ENCODE assay signal across 21 cellular contexts in the genomic region with DNA sequence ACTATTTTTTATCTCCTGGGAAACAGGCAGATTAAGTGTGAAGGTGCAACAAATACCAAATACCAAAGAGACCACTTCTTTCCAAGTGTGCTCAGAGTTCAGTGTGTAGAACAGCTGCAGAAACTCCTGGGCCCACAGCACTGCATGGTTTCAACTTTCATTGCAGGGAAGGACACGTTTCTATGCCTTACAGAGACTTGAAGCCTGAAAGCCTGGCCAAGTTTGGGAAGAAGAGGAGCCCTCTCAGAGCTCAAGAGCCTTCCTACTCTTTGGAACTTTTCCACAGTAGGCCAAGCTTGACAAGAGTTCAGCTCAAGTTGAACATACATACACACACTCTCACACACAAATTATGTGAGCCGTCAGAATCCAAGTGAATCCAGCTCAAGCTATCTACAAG. TPM values are rescaled to one million over a fixed set of nuclear protein-coding genes. Genes with fewer than 3 reads are reported as not detected.
A peak's percentile ranks its signal among the peaks of the same experiment; 100 is the strongest.
DNase-seq lines count a peak whose midpoint lies in the region; ATAC-seq, FAIRE-seq and TF ChIP-seq lines count a peak whose summit lies in the region.
"Had no signal": no experiment of that assay in that cellular context is flagged by ENCODE, and none has a peak within 500 bp of the region (broad histone marks: within the 10 kb centered on the region; RNA-seq: fewer than 3 reads in every experiment).

No MANE protein-coding gene starts in this region.

- H3K4me3 ChIP-seq in AG04450 (ENCODE audit: low read depth, low read length) (no peak overlapping the region), Panc1 (ENCODE audit: low read depth in 2 of 2, low read length in 2 of 2) (no peak overlapping the region), fibroblast of lung (replicated peaks in 1 of 4; ENCODE audit: control extremely low read depth in 1 of 4, insufficient read depth in 1 of 4, low read depth in 3 of 4, low read length in 4 of 4) (no peak overlapping the region), osteoblast (ENCODE audit: insufficient read depth, low read length) (no peak overlapping the region)
- H3K4me3 ChIP-seq in naive thymus-derived CD4-positive, alpha-beta T cell (ENCODE audit: low read length), result no peak overlapping the region
- H3K4me3 ChIP-seq: adrenal gland, uterus had no signal

- H4K20me1 ChIP-seq in fibroblast of lung (ENCODE audit: control insufficient read depth, extremely low read depth, insufficient read depth, low read length), result no peaks in the 10 kb centered on the region
- H4K20me1 ChIP-seq in osteoblast (ENCODE audit: insufficient read depth, low read length), result no peaks in the 10 kb centered on the region

- H3K36me3 ChIP-seq in Panc1 (ENCODE audit: control insufficient read depth, insufficient read depth, low read length) (no peaks in the 10 kb centered on the region), fibroblast of lung (ENCODE audit: control insufficient read depth, insufficient read depth, low read length) (no peaks in the 10 kb centered on the region), osteoblast (ENCODE audit: insufficient read depth, low read length) (no peaks in the 10 kb centered on the region)
- no peaks in the 10 kb centered on the region for H3K36me3 ChIP-seq in naive thymus-derived CD4-positive, alpha-beta T cell (ENCODE audit: control insufficient read depth in 2 of 3, insufficient read depth in 3 of 3, low read length in 3 of 3)
- H3K36me3 ChIP-seq: adrenal gland, uterus had no signal

- no peak overlapping the region for H3K27ac ChIP-seq in AG04450 (ENCODE audit: low read depth, low read length)
- H3K27ac ChIP-seq in Panc1 (ENCODE audit: low read length), result peak overlapping the region; percentile 99
- no peak overlapping the region for H3K27ac ChIP-seq in fibroblast of lung (ENCODE audit: insufficient read depth, low read length)
- H3K27ac ChIP-seq in osteoblast (ENCODE audit: low read depth, low read length), result no peak overlapping the region
- no peak overlapping the region for H3K27ac ChIP-seq in naive thymus-derived CD4-positive, alpha-beta T cell (ENCODE audit: low read depth, low read length)
- H3K27ac ChIP-seq: uterus had no signal

- in situ Hi-C loops in Panc1 (cut with HindIII; ENCODE audit: low pct_unique_long_range_greater_than_20kb, low sequenced_read_pairs), result no loop called here

- peaks cover 0 to 2% (median 0%) of the 10 kb centered on the region in 7 donors for H3K4me1 Mint-ChIP-seq in naive thymus-derived CD4-positive, alpha-beta T cell
- H3K4me1 Mint-ChIP-seq: natural killer cell had no signal

- H2AFZ ChIP-seq in fibroblast of lung (ENCODE audit: low read length), result no peak overlapping the region
- no peak overlapping the region for H2AFZ ChIP-seq in osteoblast (ENCODE audit: low read length)

- TF ChIP-seq CTCF in AG04450 (IDR thresholded peaks at IDR 0.05; ENCODE audit: low read depth, low read length), result no peak
- no peak for TF ChIP-seq CTCF in Panc1 (IDR thresholded peaks at IDR 0.05)
- no peak for TF ChIP-seq CTCF in fibroblast of lung (conservative IDR thresholded peaks at IDR 0.05 in 1 of 2, IDR thresholded peaks at IDR 0.05 in 1 of 2; ENCODE audit: low read depth in 1 of 2, low read length in 2 of 2)
- no peak for TF ChIP-seq CTCF in osteoblast (IDR thresholded peaks at IDR 0.05; ENCODE audit: extremely low read depth, low read depth, low read length)

- no peaks in the 10 kb centered on the region for H3K9me3 Mint-ChIP-seq in naive thymus-derived CD4-positive, alpha-beta T cell
- H3K9me3 Mint-ChIP-seq: activated CD8-positive, alpha-beta T cell treated with anti-CD3 and anti-CD28 coated beads for 36 hours; activated T-cell treated with anti-CD3 and anti-CD28 coated beads, Interleukin-2, amount 50 U/mL, for 72 hours; CD8-positive, alpha-beta T cell; natural killer cell had no signal

- TF ChIP-seq POLR2A in GM12892 (IDR thresholded peaks at IDR 0.05; ENCODE audit: low read depth, low read length), result no peak

- intact Hi-C loops in Panc1 (cut with micrococcal nuclease; ENCODE audit: unreplicated experiment), result no loop called here
- intact Hi-C loops in naive thymus-derived CD4-positive, alpha-beta T cell (cut with micrococcal nuclease), result no loop called here

- H3K4me2 ChIP-seq in fibroblast of lung (ENCODE audit: extremely low read depth, insufficient read depth, low read length) (no peak overlapping the region), osteoblast (ENCODE audit: insufficient read depth, low read length) (no peak overlapping the region)

- H3K79me2 ChIP-seq in fibroblast of lung (ENCODE audit: control insufficient read depth, insufficient read depth, low read length), result peaks cover 16% of the 10 kb centered on the region
- H3K79me2 ChIP-seq in osteoblast (ENCODE audit: insufficient read depth, low read length), result peaks cover 28% of the 10 kb centered on the region

- H3K27me3 ChIP-seq in AG04450 (ENCODE audit: control insufficient read depth, insufficient read depth, low read length) (no peaks in the 10 kb centered on the region), Panc1 (ENCODE audit: control insufficient read depth, insufficient read depth, low read length) (no peaks in the 10 kb centered on the region), fibroblast of lung (ENCODE audit: control insufficient read depth, insufficient read depth, low read length) (no peaks in the 10 kb centered on the region), osteoblast (ENCODE audit: insufficient read depth, low read length) (no peaks in the 10 kb centered on the region)
- H3K27me3 ChIP-seq in naive thymus-derived CD4-positive, alpha-beta T cell (ENCODE audit: control insufficient read depth in 2 of 2, insufficient read depth in 2 of 2, low read length in 2 of 2), result no peaks in the 10 kb centered on the region
- H3K27me3 ChIP-seq: adrenal gland, uterus had no signal

- no peak overlapping the region for H3K27ac Mint-ChIP-seq in naive thymus-derived CD4-positive, alpha-beta T cell
- H3K27ac Mint-ChIP-seq: activated CD8-positive, alpha-beta T cell treated with anti-CD3 and anti-CD28 coated beads for 36 hours; activated T-cell treated with anti-CD3 and anti-CD28 coated beads, Interleukin-2, amount 50 U/mL, for 72 hours; CD8-positive, alpha-beta T cell; natural killer cell had no signal

- DNase-seq in AG04450 (ENCODE audit: low read depth, low spot score) (peak; percentile 72), Panc1 (ENCODE audit: low read depth, low spot score) (no peak), fibroblast of lung (ENCODE audit: low read depth in 2 of 2) (peak; percentile 70 to 86), osteoblast (ENCODE audit: insufficient read length, low spot score, missing footprints) (peak; percentile 66), T-helper 9 cell (no peak), HK-2 (ENCODE audit: unreplicated experiment) (no peak), GM12892 (ENCODE audit: insufficient read length) (no peak)
- no peak for DNase-seq in naive thymus-derived CD4-positive, alpha-beta T cell
- DNase-seq: ACHN; activated CD8-positive, alpha-beta T cell treated with anti-CD3 and anti-CD28 coated beads for 36 hours; activated T-cell treated with anti-CD3 and anti-CD28 coated beads, Interleukin-2, amount 50 U/mL, for 72 hours; CD8-positive, alpha-beta T cell; EL; natural killer cell; NCI-H345; Right ventricle myocardium superior; stimulated activated naive CD4-positive, alpha-beta T cell treated with Interleukin-2 at 50 U/mL for 16 hours; T-helper 1 cell; uterus had no signal

- H3K9ac ChIP-seq in fibroblast of lung (ENCODE audit: insufficient read depth, low read length), result no peak overlapping the region

- peaks cover 70% of the 10 kb centered on the region for H3K4me1 ChIP-seq in Panc1 (ENCODE audit: control insufficient read depth, insufficient read depth, low read length)
- H3K4me1 ChIP-seq in fibroblast of lung (ENCODE audit: control insufficient read depth, extremely low read depth, insufficient read depth, low read length), result peaks cover 13% of the 10 kb centered on the region
- H3K4me1 ChIP-seq in osteoblast (ENCODE audit: insufficient read depth, low read length), result peaks cover 11% of the 10 kb centered on the region
- no peaks in the 10 kb centered on the region for H3K4me1 ChIP-seq in naive thymus-derived CD4-positive, alpha-beta T cell (ENCODE audit: control insufficient read depth in 2 of 2, insufficient read depth in 2 of 2, low read length in 2 of 2)
- H3K4me1 ChIP-seq: uterus had no signal

- FAIRE-seq in GM12892 (lab: Jason Lieb, UNC), result no peak

- CTCF ChIA-PET in AG04450 (lab: Charles Lee), result interaction anchor here (0.7 to 3.4 kb wide), 4 partner anchors 13 to 409 kb away, joined by 3 to 14 read pairs (median 4); a partner anchor contains a TSS
- CTCF ChIA-PET in Panc1 (lab: Charles Lee), result interaction anchor here (0.5 to 0.6 kb wide), 2 partner anchors 14 to 59 kb away, joined by 3 read pairs; no protein-coding TSS in a partner anchor
- CTCF ChIA-PET in naive thymus-derived CD4-positive, alpha-beta T cell (lab: Charles Lee), result no interaction called here

- H3K27me3 Mint-ChIP-seq in naive thymus-derived CD4-positive, alpha-beta T cell, result peaks cover 36 to 61% (median 50%) of the 10 kb centered on the region in 5 donors

- POLR2A ChIA-PET in AG04450 (lab: Yijun Ruan, JAX) (interaction anchor here (0.9 to 1.8 kb wide), 4 partner anchors 13 to 30 kb away, joined by 4 to 7 read pairs (median 6); a partner anchor contains a TSS), Panc1 (lab: Charles Lee) (no interaction called here)
- POLR2A ChIA-PET in naive thymus-derived CD4-positive, alpha-beta T cell (lab: Charles Lee), result no interaction called here

- BruUV-seq in Panc1 (replicated peaks; lab: Mats Ljungman, UMichigan), result no TSS peak

- ATAC-seq in Panc1, result no peak
- ATAC-seq in naive thymus-derived CD4-positive, alpha-beta T cell, result no peak
- ATAC-seq: activated CD8-positive, alpha-beta T cell treated with anti-CD3 and anti-CD28 coated beads for 36 hours; activated T-cell treated with anti-CD3 and anti-CD28 coated beads, Interleukin-2, amount 50 U/mL, for 72 hours; CD8-positive, alpha-beta T cell; natural killer cell had no signal

- H3K36me3 Mint-ChIP-seq in naive thymus-derived CD4-positive, alpha-beta T cell, result peaks cover 0 to 2% (median 0%) of the 10 kb centered on the region in 5 donors
- H3K36me3 Mint-ChIP-seq: CD8-positive, alpha-beta T cell; natural killer cell had no signal

- no peaks in the 10 kb centered on the region for H3K9me3 ChIP-seq in AG04450 (ENCODE audit: control insufficient read depth, insufficient read depth, low read length)
- no peaks in the 10 kb centered on the region for H3K9me3 ChIP-seq in Panc1 (ENCODE audit: control insufficient read depth, insufficient read depth, low read depth, low read length)
- H3K9me3 ChIP-seq in fibroblast of lung (ENCODE audit: control insufficient read depth, insufficient read depth, low read depth, low read length), result no peaks in the 10 kb centered on the region
- H3K9me3 ChIP-seq in osteoblast (ENCODE audit: low read depth, low read length), result no peaks in the 10 kb centered on the region
- no peaks in the 10 kb centered on the region for H3K9me3 ChIP-seq in naive thymus-derived CD4-positive, alpha-beta T cell (ENCODE audit: control insufficient read depth in 2 of 3, low read length in 3 of 3)
- H3K9me3 ChIP-seq: adrenal gland, uterus had no signal

- H3K4me3 Mint-ChIP-seq in naive thymus-derived CD4-positive, alpha-beta T cell, result no peak overlapping the region
- H3K4me3 Mint-ChIP-seq: activated CD8-positive, alpha-beta T cell treated with anti-CD3 and anti-CD28 coated beads for 36 hours; activated T-cell treated with anti-CD3 and anti-CD28 coated beads, Interleukin-2, amount 50 U/mL, for 72 hours; CD8-positive, alpha-beta T cell had no signal

RNA-seq across cellular contexts. Expression of a gene that starts 2.5 kb away (rescaled TPM):
- polyA plus RNA-seq in AG04450 (2011; rRNA removed) (5.4 and 5.8 TPM in 2 replicates), fibroblast of lung (2.4 and 3.6 TPM in 2 replicates)
- 3.6 and 4.2 TPM in 2 replicates for polyA minus RNA-seq in AG04450 (2011; rRNA and poly(A)+ RNA removed)
- total RNA-seq in Panc1 (2021; ENCODE audit: unreplicated experiment) (0.39 TPM), fibroblast of lung (0.33 and 0.51 TPM in 2 replicates), osteoblast (0.72 and 1.2 TPM in 2 replicates)
- polyA plus RNA-seq in Panc1 (2012; ENCODE audit: insufficient read length), result 0.45 TPM
- 2.6 and 3.3 TPM in 2 replicates for polyA plus RNA-seq in fibroblast of lung (2012)
- 1.6 and 3.6 TPM in 2 replicates for polyA minus RNA-seq in fibroblast of lung (ENCODE audit: low replicate concordance)
- total RNA-seq in naive thymus-derived CD4-positive, alpha-beta T cell, result not detected
- polyA plus RNA-seq in naive thymus-derived CD4-positive, alpha-beta T cell, result under 1 TPM in 1 of 2 donors, not detected in 1; 0.41 TPM
- polyA plus RNA-seq in GM12892 (2012; ENCODE audit: missing spikeins), result not detected

RNA-seq across cellular contexts. Expression of a gene that starts 15.4 kb away (rescaled TPM):
- polyA plus RNA-seq in AG04450 (2011; rRNA removed), result 48.3 and 51.0 TPM in 2 replicates
- polyA minus RNA-seq in AG04450 (2011; rRNA and poly(A)+ RNA removed), result 37.7 and 49.7 TPM in 2 replicates
- 3.9 TPM for total RNA-seq in Panc1 (2021; ENCODE audit: unreplicated experiment)
- 3.0 TPM for polyA plus RNA-seq in Panc1 (2012; ENCODE audit: insufficient read length)
- 18.3 and 22.1 TPM in 2 replicates for total RNA-seq in fibroblast of lung
- polyA plus RNA-seq in fibroblast of lung, result 16.6 and 35.6 TPM in 2 replicates
- 17.5 and 31.8 TPM in 2 replicates for polyA plus RNA-seq in fibroblast of lung (2012)
- polyA minus RNA-seq in fibroblast of lung (ENCODE audit: low replicate concordance), result 3.1 and 3.9 TPM in 2 replicates
- total RNA-seq in osteoblast, result 3.2 and 5.8 TPM in 2 replicates
- total RNA-seq in naive thymus-derived CD4-positive, alpha-beta T cell, result 1 to 10 TPM in 1 of 5 experiments, under 1 TPM in 1, not detected in 3; 0.88 to 2.2 TPM
- polyA plus RNA-seq in naive thymus-derived CD4-positive, alpha-beta T cell, result not detected
- not detected for polyA plus RNA-seq in GM12892 (2012; ENCODE audit: missing spikeins)
- total RNA-seq: activated CD8-positive, alpha-beta T cell treated with anti-CD3 and anti-CD28 coated beads for 36 hours had no signal

RNA-seq across cellular contexts. Expression of a gene that starts 19.5 kb away (rescaled TPM):
- polyA plus RNA-seq in AG04450 (2011; rRNA removed) (1.2 and 1.3 TPM in 2 replicates), fibroblast of lung (0.70 and 1.2 TPM in 2 replicates)
- polyA minus RNA-seq in AG04450 (2011; rRNA and poly(A)+ RNA removed), result 0.91 and 2.1 TPM in 2 replicates
- total RNA-seq in Panc1 (2021; ENCODE audit: unreplicated experiment) (3.3 TPM), fibroblast of lung (3.6 and 4.4 TPM in 2 replicates), osteoblast (5.0 and 7.6 TPM in 2 replicates)
- polyA plus RNA-seq in Panc1 (2012; ENCODE audit: insufficient read length), result 4.8 TPM
- 1.6 and 3.8 TPM in 2 replicates for polyA plus RNA-seq in fibroblast of lung (2012)
- polyA minus RNA-seq in fibroblast of lung (ENCODE audit: low replicate concordance), result 0.30 and 1.6 TPM in 2 replicates
- total RNA-seq in naive thymus-derived CD4-positive, alpha-beta T cell, result under 1 TPM in 2 of 5 experiments, not detected in 3; 0.32 to 0.49 TPM
- polyA plus RNA-seq in naive thymus-derived CD4-positive, alpha-beta T cell, result not detected
- polyA plus RNA-seq in GM12892 (2012; ENCODE audit: missing spikeins), result not detected
- total RNA-seq: activated CD8-positive, alpha-beta T cell treated with anti-CD3 and anti-CD28 coated beads for 36 hours; CD8-positive, alpha-beta T cell; Right ventricle myocardium superior had no signal
- polyA plus RNA-seq: liver had no signal

RNA-seq across cellular contexts. Expression of a gene that starts 24.3 kb away (rescaled TPM):
- 1.6 and 1.9 TPM in 2 replicates for polyA plus RNA-seq in AG04450 (2011; rRNA removed)
- 2.2 and 2.6 TPM in 2 replicates for polyA minus RNA-seq in AG04450 (2011; rRNA and poly(A)+ RNA removed)
- 30.2 TPM for total RNA-seq in Panc1 (2021; ENCODE audit: unreplicated experiment)
- polyA plus RNA-seq in Panc1 (2012; ENCODE audit: insufficient read length), result 16.4 TPM
- total RNA-seq in fibroblast of lung, result 1.5 TPM in 2 replicates
- 0.44 and 0.68 TPM in 2 replicates for polyA plus RNA-seq in fibroblast of lung
- 2.7 and 3.2 TPM in 2 replicates for polyA plus RNA-seq in fibroblast of lung (2012)
- polyA minus RNA-seq in fibroblast of lung (ENCODE audit: low replicate concordance), result 0.41 and 1.6 TPM in 2 replicates
- total RNA-seq in osteoblast, result 3.5 and 4.0 TPM in 2 replicates
- under 1 TPM in 1 of 5 experiments, not detected in 4; 0.12 TPM for total RNA-seq in naive thymus-derived CD4-positive, alpha-beta T cell
- not detected for polyA plus RNA-seq in naive thymus-derived CD4-positive, alpha-beta T cell
- not detected for polyA plus RNA-seq in GM12892 (2012; ENCODE audit: missing spikeins)
- total RNA-seq: activated CD8-positive, alpha-beta T cell treated with anti-CD3 and anti-CD28 coated beads for 36 hours; activated T-cell treated with anti-CD3 and anti-CD28 coated beads, Interleukin-2, amount 50 U/mL, for 72 hours; CD8-positive, alpha-beta T cell had no signal

RNA-seq across cellular contexts. Expression of a gene that starts 25.6 kb away (rescaled TPM):
- polyA plus RNA-seq in AG04450 (2011; rRNA removed), result 3.1 and 4.1 TPM in 2 replicates
- 2.4 and 3.0 TPM in 2 replicates for polyA minus RNA-seq in AG04450 (2011; rRNA and poly(A)+ RNA removed)
- total RNA-seq in Panc1 (2021; ENCODE audit: unreplicated experiment), result 2.9 TPM
- polyA plus RNA-seq in Panc1 (2012; ENCODE audit: insufficient read length), result 0.84 TPM
- total RNA-seq in fibroblast of lung, result 1.0 and 1.3 TPM in 2 replicates
- 2.3 and 2.6 TPM in 2 replicates for polyA plus RNA-seq in fibroblast of lung
- 1.4 and 2.2 TPM in 2 replicates for polyA plus RNA-seq in fibroblast of lung (2012)
- 2.1 and 2.3 TPM in 2 replicates for polyA minus RNA-seq in fibroblast of lung (ENCODE audit: low replicate concordance)
- total RNA-seq in osteoblast, result 0.36 and 0.59 TPM in 2 replicates
- not detected for total RNA-seq in naive thymus-derived CD4-positive, alpha-beta T cell
- polyA plus RNA-seq in naive thymus-derived CD4-positive, alpha-beta T cell, result not detected
- polyA plus RNA-seq in GM12892 (2012; ENCODE audit: missing spikeins), result not detected
- total RNA-seq: activated CD8-positive, alpha-beta T cell treated with anti-CD3 and anti-CD28 coated beads for 36 hours; activated T-cell treated with anti-CD3 and anti-CD28 coated beads, Interleukin-2, amount 50 U/mL, for 72 hours; CD8-positive, alpha-beta T cell; natural killer cell had no signal

Comparison
In these comparisons a context has a peak if more than half of its experiments do, and no peak if none do; other contexts are left out.
1. DNase-seq: peak in AG04450 (single experiment), fibroblast of lung (2 of 2) and osteoblast (single experiment); none in Panc1 (single experiment), naive thymus-derived CD4-positive, alpha-beta T cell (0 of 9), T-helper 9 cell (single experiment), HK-2 (single experiment) and GM12892 (single experiment).